ENCODE assay signal across 2 cellular contexts in the genomic region with DNA sequence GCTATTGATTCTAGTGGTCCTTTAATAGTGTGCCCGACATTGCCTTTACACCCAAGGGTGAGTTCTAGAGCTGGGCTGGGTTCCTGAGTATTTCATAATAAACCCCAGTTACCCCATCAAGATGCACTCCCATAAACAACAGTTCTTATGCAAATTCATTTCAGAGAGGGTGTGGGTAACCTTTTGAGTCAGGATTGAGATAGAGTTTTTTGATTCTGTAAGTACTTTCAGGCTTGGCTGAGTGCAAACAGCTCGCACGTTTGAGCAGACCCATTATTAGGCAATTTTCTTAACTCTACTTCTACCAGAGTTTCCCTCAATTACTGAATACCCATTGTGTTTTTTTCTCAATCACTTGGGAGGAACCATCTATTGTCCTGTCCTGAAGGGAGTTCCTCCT. TPM values are rescaled to one million over a fixed set of nuclear protein-coding genes. Genes with fewer than 3 reads are reported as not detected.
"Had no signal": no experiment of that assay in that cellular context is flagged by ENCODE, and none has a peak within 500 bp of the region (broad histone marks: within the 10 kb centered on the region; RNA-seq: fewer than 3 reads in every experiment).

No MANE protein-coding gene starts in this region.

RNA-seq across cellular contexts. Expression of a gene that starts 50.2 kb away (rescaled TPM):
- total RNA-seq: natural killer cell treated with Interleukin-12 subunit alpha and Interleukin-12 subunit beta and Interleukin-15 and Interleukin-18, amount 100 ng/mL, for 72 hours had no signal
- polyA plus RNA-seq: naive thymus-derived CD4-positive, alpha-beta T cell had no signal
